1 cellular context compared by ENCODE assay signal in the genomic region with DNA sequence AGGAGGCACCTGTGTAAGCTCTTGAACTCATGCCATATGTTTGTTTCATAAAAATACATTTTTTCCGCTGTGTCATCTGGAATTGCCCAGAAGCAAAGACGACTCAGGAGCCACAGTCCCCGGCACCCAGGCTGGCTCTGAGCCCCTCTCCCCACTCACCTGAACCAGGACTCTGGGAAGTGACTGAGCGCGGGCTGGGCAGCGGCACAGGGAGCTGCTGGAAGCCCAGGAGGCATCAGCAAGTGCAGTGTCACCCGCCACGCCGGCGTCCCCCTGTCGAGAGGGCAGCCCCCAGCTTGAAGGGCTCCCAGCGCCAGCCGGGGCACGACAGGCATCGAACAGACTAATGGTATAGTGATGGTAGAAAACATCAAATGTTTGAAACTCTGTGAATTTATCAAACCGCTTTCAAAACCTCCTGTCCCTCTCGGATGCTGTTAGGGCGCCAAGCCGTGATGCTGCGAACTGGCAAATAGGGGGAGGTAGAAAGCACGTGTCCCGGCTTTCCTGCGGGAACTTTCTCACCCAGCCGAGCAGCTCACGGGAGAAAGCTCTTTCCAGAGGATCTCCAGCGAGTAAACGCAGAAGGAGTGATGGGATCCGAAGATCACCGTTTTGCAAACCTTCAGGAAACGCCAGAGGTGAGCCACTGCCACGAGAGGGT.
TF ChIP-seq lines count a peak whose summit lies in the region.

No MANE protein-coding gene starts in this region.

TF ChIP-seq in WTC11, 78 proteins besides CTCF, POLR2A, EP300 and RAD21:
- TF ChIP-seq, protein P1, sequence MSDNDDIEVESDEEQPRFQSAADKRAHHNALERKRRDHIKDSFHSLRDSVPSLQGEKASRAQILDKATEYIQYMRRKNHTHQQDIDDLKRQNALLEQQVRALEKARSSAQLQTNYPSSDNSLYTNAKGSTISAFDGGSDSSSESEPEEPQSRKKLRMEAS (CRISPR knock-in tag; IDR thresholded peaks at IDR 0.05): peak; percentile 53; the same call in 1 of the 2 replicates
- no peak for TF ChIP-seq SP1 (CRISPR knock-in tag; conservative IDR thresholded peaks at IDR 0.05)
